Comparison of ENCODE assay signal across 18 cellular contexts in the genomic region with DNA sequence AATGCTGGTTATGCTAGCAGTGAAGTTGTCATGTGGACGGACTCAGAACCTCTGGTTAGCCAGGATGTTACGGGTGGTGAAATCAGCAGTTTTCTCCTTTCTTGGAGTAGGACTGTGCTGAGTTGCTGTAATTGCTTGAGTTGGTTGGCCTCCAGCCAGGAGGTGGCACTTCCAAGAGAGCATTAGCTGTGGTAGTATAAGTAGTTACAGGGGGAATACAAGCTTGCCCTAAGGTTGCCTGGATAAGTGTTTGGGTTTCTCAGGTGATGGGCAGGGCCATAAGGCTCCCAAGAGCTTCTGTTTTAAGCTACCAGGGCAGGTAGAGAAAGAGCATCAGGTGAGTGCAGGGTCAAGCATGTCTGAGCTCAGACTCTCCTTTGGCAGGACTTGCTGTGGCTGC.
"Had no signal": no experiment of that assay in that cellular context is flagged by ENCODE, and none has a peak within 500 bp of the region (broad histone marks: within the 10 kb centered on the region; RNA-seq: fewer than 3 reads in every experiment).

No MANE protein-coding gene starts in this region.

- ATAC-seq: activated CD4-positive, alpha-beta T cell treated with anti-CD3 and anti-CD28 coated beads for 36 hours; stimulated activated effector memory CD8-positive, alpha-beta T cell treated with anti-CD3 and anti-CD28 coated beads, Interleukin-12 subunit alpha, Interleukin-12 subunit beta, amount 100 ng/mL, for 72 hours; WTC11 had no signal

- H3K27me3 ChIP-seq: right atrium auricular region, stomach had no signal

- DNase-seq: activated CD4-positive, alpha-beta memory T cell treated with anti-CD3 and anti-CD28 coated beads, Interleukin-2, amount 10 ng/mL, durations not matched to agents 7 days and 5 days; activated CD4-positive, alpha-beta T cell treated with anti-CD3 and anti-CD28 coated beads for 36 hours; activated naive CD4-positive, alpha-beta T cell treated with anti-CD3 and anti-CD28 coated beads for 36 hours; activated T-cell treated with anti-CD3 and anti-CD28 coated beads, Interleukin-2, amount 50 U/mL, for 24 hours; anterior cingulate cortex; caudate nucleus; erythroblast; head of caudate nucleus; kidney; left ventricle myocardium inferior; nephron progenitor cell; occipital lobe; stimulated activated CD4-positive, alpha-beta T cell treated with anti-CD3 and anti-CD28 coated beads, Interleukin-4, amount 100 ng/mL, for 1 hour; stomach had no signal

- H3K9me3 ChIP-seq: right atrium auricular region had no signal

- H3K4me3 ChIP-seq: left ventricle myocardium inferior, right atrium auricular region, skin epidermis, stomach had no signal

- H3K36me3 ChIP-seq: left ventricle myocardium inferior, right atrium auricular region, stomach had no signal

- H3K4me1 ChIP-seq: left ventricle myocardium inferior, right atrium auricular region, stomach had no signal

- H3K27ac ChIP-seq: left ventricle myocardium inferior, right atrium auricular region, skin epidermis, stomach had no signal
